12 cellular contexts compared by ENCODE assay signal in the genomic region with DNA sequence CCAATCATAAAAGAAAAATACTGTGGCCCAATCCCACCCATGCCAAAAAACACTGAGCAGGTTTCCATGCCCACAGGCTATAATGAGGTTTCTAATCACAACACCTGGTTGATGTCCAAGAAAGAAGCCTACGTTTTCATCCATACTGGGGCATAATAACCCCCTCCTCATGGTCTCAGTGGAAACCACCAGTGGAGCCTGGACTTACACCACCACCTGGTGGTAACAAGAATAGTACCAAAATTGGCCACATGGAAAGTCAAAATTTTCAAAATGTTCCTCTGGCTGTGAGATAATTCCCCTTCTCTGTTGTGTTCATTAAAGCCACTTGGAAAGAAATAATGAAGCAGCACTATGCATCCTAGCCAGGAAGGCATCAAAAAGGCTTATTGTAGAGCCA.
A peak's percentile ranks its signal among the peaks of the same experiment; 100 is the strongest.
DNase-seq lines count a peak whose midpoint lies in the region; ATAC-seq and TF ChIP-seq lines count a peak whose summit lies in the region.
"Had no signal": no experiment of that assay in that cellular context is flagged by ENCODE, and none has a peak within 500 bp of the region (broad histone marks: within the 10 kb centered on the region; RNA-seq: fewer than 3 reads in every experiment).

No MANE protein-coding gene starts in this region.

- no peaks in the 10 kb centered on the region for H3K4me1 Mint-ChIP-seq in type B pancreatic cell (ENCODE audit: unreplicated experiment)
- H3K4me1 Mint-ChIP-seq: CD4-positive, alpha-beta memory T cell had no signal

- CTCF ChIA-PET in RWPE1 (lab: Yijun Ruan, JAX): no interaction called here

- H3K9me3 ChIP-seq in body of pancreas: no peaks in the 10 kb centered on the region

- WGBS in body of pancreas, 2 donors: 28 to 38% methylated on average over 1 of the region's 1 CpG

- H3K36me3 Mint-ChIP-seq in type B pancreatic cell: no peaks in the 10 kb centered on the region
- H3K36me3 Mint-ChIP-seq: CD4-positive, alpha-beta memory T cell had no signal

- no peak overlapping the region for H3K27ac Mint-ChIP-seq in type B pancreatic cell
- H3K27ac Mint-ChIP-seq: CD4-positive, alpha-beta memory T cell had no signal

- no peaks in the 10 kb centered on the region for H3K9me3 Mint-ChIP-seq in type B pancreatic cell

- H3K4me3 Mint-ChIP-seq in type B pancreatic cell: no peak overlapping the region
- H3K4me3 Mint-ChIP-seq: CD4-positive, alpha-beta memory T cell had no signal

- no peak for TF ChIP-seq POLR2A in body of pancreas (IDR thresholded peaks at IDR 0.05)

- H3K4me3 ChIP-seq in choroid plexus epithelial cell (ENCODE audit: low read depth, low read length): no peak overlapping the region
- no peak overlapping the region for H3K4me3 ChIP-seq in body of pancreas

- intact Hi-C loops in body of pancreas (cut with DNase I): no loop called here

- DNase-seq in SIG-M5 treated with dmso at 0.1 percent for 504 hours (lab: John Stamatoyannopoulos, UW; ENCODE audit: unreplicated experiment) (peak; percentile 1), SIG-M5 (lab: John Stamatoyannopoulos, UW) (no peak), choroid plexus epithelial cell (ENCODE audit: low read depth) (no peak), type B pancreatic cell (ENCODE audit: extremely low spot score, unreplicated experiment) (no peak), RWPE1 (ENCODE audit: low spot score) (no peak), body of pancreas (no peak), DMS153 treated with DMSO at 0.1 percent for 48 hours (lab: John Stamatoyannopoulos, UW; ENCODE audit: unreplicated experiment) (no peak)
- DNase-seq: activated gamma-delta T cell; CD4-positive, alpha-beta memory T cell; midbrain had no signal

- H3K27me3 Mint-ChIP-seq in type B pancreatic cell: no peaks in the 10 kb centered on the region
- H3K27me3 Mint-ChIP-seq: CD4-positive, alpha-beta memory T cell had no signal

- H3K27ac ChIP-seq in RWPE1 (no peak overlapping the region), body of pancreas (no peak overlapping the region)
- H3K27ac ChIP-seq: epithelial cell of prostate had no signal

- H3K4me1 ChIP-seq in body of pancreas: no peaks in the 10 kb centered on the region

- POLR2A ChIA-PET in RWPE1 (lab: Yijun Ruan, JAX; ENCODE audit: low non-redundant PET): no interaction called here

- ATAC-seq in body of pancreas: no peak

- peak; percentile 56 for TF ChIP-seq CTCF in LNCAP (IDR thresholded peaks at IDR 0.05)
- peak; percentile 20 for TF ChIP-seq CTCF in choroid plexus epithelial cell (conservative IDR thresholded peaks at IDR 0.05; ENCODE audit: low read depth, low read length)
- TF ChIP-seq CTCF in type B pancreatic cell (conservative IDR thresholded peaks at IDR 0.05): peak; percentile 56
- TF ChIP-seq CTCF in RWPE1 (conservative IDR thresholded peaks at IDR 0.05; ENCODE audit: low read depth): no peak
- TF ChIP-seq CTCF in body of pancreas (IDR thresholded peaks at IDR 0.05): no peak

- H3K27me3 ChIP-seq in body of pancreas: no peaks in the 10 kb centered on the region

- H3K36me3 ChIP-seq in body of pancreas (replicated peaks in 1 of 2; ENCODE audit: insufficient read depth in 1 of 2, low read depth in 2 of 2): no peaks in the 10 kb centered on the region

Comparison
In these comparisons a context has a peak if more than half of its experiments do, and no peak if none do; other contexts are left out.
1. CTCF ChIP-seq: peak in LNCAP (single experiment), choroid plexus epithelial cell (single experiment) and type B pancreatic cell (single experiment); none in RWPE1 (single experiment) and body of pancreas (0 of 7).